2 cellular contexts compared by ENCODE assay signal in genomic region chr7:79681454-79681853, GRCh38.
TF ChIP-seq lines count a peak whose summit lies in the region.

No MANE protein-coding gene starts in this region.

TF ChIP-seq in SK-N-SH, 30 proteins besides CTCF, POLR2A, EP300 and RAD21 (continued from another document):
- TF ChIP-seq MAX (IDR thresholded peaks at IDR 0.05; ENCODE audit: low read depth) (no peak), GABPA (IDR thresholded peaks at IDR 0.05; ENCODE audit: low read depth) (no peak), EZH2phosphoT487 (IDR thresholded peaks at IDR 0.05; ENCODE audit: borderline replicate concordance, low read depth) (no peak), GATA2 (CRISPR knock-in tag; IDR thresholded peaks at IDR 0.05) (no peak)

TF ChIP-seq in SK-N-SH treated with all-trans-retinoic acid at 6 μM for 48 hours, 23 proteins besides CTCF, POLR2A, EP300 and RAD21 (continued from another document):
- TF ChIP-seq CREB5 (CRISPR knock-in tag; IDR thresholded peaks at IDR 0.05; ENCODE audit: low read depth) (no peak), SNAI2 (CRISPR knock-in tag; IDR thresholded peaks at IDR 0.05) (no peak), ESRRG (CRISPR knock-in tag; IDR thresholded peaks at IDR 0.05) (no peak), ZFP30 (CRISPR knock-in tag; IDR thresholded peaks at IDR 0.05) (no peak)
